ENCODE assay signal across 7 cellular contexts in genomic region chr6:55069132-55069781, GRCh38.
DNase-seq lines count a peak whose midpoint lies in the region; ATAC-seq and TF ChIP-seq lines count a peak whose summit lies in the region.

No MANE protein-coding gene starts in this region.

- no peaks in the 10 kb centered on the region for H3K27me3 ChIP-seq in GM06990 (replicated peaks; ENCODE audit: control insufficient read depth, insufficient read depth, low read length)

- DNase-seq in GM06990 (ENCODE audit: extremely low read depth, insufficient read length) = no peak
- no peak for DNase-seq in LNCaP clone FGC (ENCODE audit: low read depth)
- peak; percentile 17 for DNase-seq in UCSD-AML1 (lab: John Stamatoyannopoulos, UW; ENCODE audit: unreplicated experiment)
- DNase-seq in left cardiac atrium = no peak
- DNase-seq in superior temporal gyrus (ENCODE audit: extremely low spot score) = peak; percentile 66
- no peak for DNase-seq in sciatic nerve (ENCODE audit: low spot score)

- no peak overlapping the region for H3K4me3 ChIP-seq in GM06990 (replicated peaks; ENCODE audit: low read depth, low read length)
- no peak overlapping the region for H3K4me3 ChIP-seq in LNCaP clone FGC (ENCODE audit: low read depth, low read length)

- ATAC-seq in left cardiac atrium (peak; percentile 36 to 61), GM18517 (IDR thresholded peaks at IDR 0.05; ENCODE audit: unreplicated experiment) (no peak), sciatic nerve (no peak)

- H3K36me3 ChIP-seq in GM06990 (ENCODE audit: control insufficient read depth, insufficient read depth, low read length) = no peaks in the 10 kb centered on the region

- peak; percentile 68 for TF ChIP-seq CTCF in GM06990 (IDR thresholded peaks at IDR 0.05; ENCODE audit: insufficient read depth, low read length, poor library complexity, severe bottlenecking)
- peak; percentile 72 for TF ChIP-seq CTCF in LNCaP clone FGC (IDR thresholded peaks at IDR 0.05; ENCODE audit: control insufficient read depth, extremely low read depth, insufficient read depth)

- intact Hi-C loops in left cardiac atrium (cut with DNase I) = loop anchor here in 1 of 2 donors (5.0 to 10.0 kb wide), 2 partner anchors 352 to 1084 kb away; no protein-coding TSS in a partner anchor
- intact Hi-C loops in sciatic nerve (cut with DNase I) = no loop called here

Comparison
In these comparisons a context has a peak if more than half of its experiments do, and no peak if none do; other contexts are left out.
1. DNase-seq: peak in UCSD-AML1 (single experiment) and superior temporal gyrus (single experiment); none in GM06990 (single experiment), LNCaP clone FGC (single experiment), left cardiac atrium (single experiment) and sciatic nerve (single experiment).
2. ATAC-seq: peak in left cardiac atrium (2 of 2); none in GM18517 (single experiment) and sciatic nerve (single experiment).